ENCODE assay signal across 27 cellular contexts in genomic region chr9:124908098-124908497, GRCh38. TPM values are rescaled to one million over a fixed set of nuclear protein-coding genes. Genes with fewer than 3 reads are reported as not detected.
"Had no signal": no experiment of that assay in that cellular context is flagged by ENCODE, and none has a peak within 500 bp of the region (broad histone marks: within the 10 kb centered on the region; RNA-seq: fewer than 3 reads in every experiment).

No MANE protein-coding gene starts in this region.

- H3K36me3 ChIP-seq: prostate gland had no signal

- H3K27ac ChIP-seq: esophagus squamous epithelium, left ventricle myocardium inferior, lower lobe of right lung, pancreas, prostate gland, spleen, testis, tibial nerve, upper lobe of right lung, vagina had no signal

- H3K27me3 ChIP-seq: esophagus squamous epithelium, pancreas, spleen, testis, tibial nerve, upper lobe of right lung, vagina had no signal

- H3K27me3 Mint-ChIP-seq: dendritic cell treated with granulocyte-macrophage colony-stimulating factor and Interleukin-4, amounts not matched to agents 40 ng/mL and 50 ng/mL, for 4 days; stimulated activated naive B cell treated with anti-CD40 and anti-IgM and Interleukin-4, amounts not matched to agents 10 μg/mL and 1 μg/mL and 100 μg/mL, for 72 hours had no signal

- ATAC-seq: left cardiac atrium; lower lobe of right lung; sciatic nerve; stimulated activated naive B cell treated with anti-CD40 and anti-IgM and Interleukin-4, amounts not matched to agents 10 μg/mL and 1 μg/mL and 100 μg/mL, for 72 hours; stimulated activated naive CD8-positive, alpha-beta T cell treated with anti-CD3 and anti-CD28 coated beads, Interleukin-15, amount 100 ng/mL, for 72 hours; upper lobe of right lung had no signal

- H3K4me1 Mint-ChIP-seq: nephron; stimulated activated naive CD8-positive, alpha-beta T cell treated with anti-CD3 and anti-CD28 coated beads, Interleukin-15, amount 100 ng/mL, for 72 hours had no signal

- H3K4me3 Mint-ChIP-seq: dendritic cell treated with granulocyte-macrophage colony-stimulating factor and Interleukin-4, amounts not matched to agents 40 ng/mL and 50 ng/mL, for 4 days; nephron; stimulated activated naive B cell treated with anti-CD40 and anti-IgM and Interleukin-4, amounts not matched to agents 10 μg/mL and 1 μg/mL and 100 μg/mL, for 72 hours; stimulated activated naive CD8-positive, alpha-beta T cell treated with anti-CD3 and anti-CD28 coated beads, Interleukin-15, amount 100 ng/mL, for 72 hours had no signal

- H3K27ac Mint-ChIP-seq: dendritic cell treated with granulocyte-macrophage colony-stimulating factor and Interleukin-4, amounts not matched to agents 40 ng/mL and 50 ng/mL, for 4 days; nephron; stimulated activated naive CD8-positive, alpha-beta T cell treated with anti-CD3 and anti-CD28 coated beads, Interleukin-15, amount 100 ng/mL, for 72 hours had no signal

- H3K4me3 ChIP-seq: esophagus squamous epithelium, left ventricle myocardium inferior, lower lobe of right lung, pancreas, prostate gland, spleen, testis, tibial nerve, upper lobe of right lung, vagina had no signal

- H3K9me3 ChIP-seq: esophagus squamous epithelium, left ventricle myocardium inferior, lower lobe of right lung, pancreas, prostate gland, spleen, testis, tibial nerve, upper lobe of right lung, vagina had no signal

- H3K4me1 ChIP-seq: esophagus squamous epithelium, left ventricle myocardium inferior, lower lobe of right lung, prostate gland, spleen, testis, tibial nerve, upper lobe of right lung, vagina had no signal

- H3K9me3 Mint-ChIP-seq: dendritic cell treated with granulocyte-macrophage colony-stimulating factor and Interleukin-4, amounts not matched to agents 40 ng/mL and 50 ng/mL, for 4 days; nephron; stimulated activated naive B cell treated with anti-CD40 and anti-IgM and Interleukin-4, amounts not matched to agents 10 μg/mL and 1 μg/mL and 100 μg/mL, for 72 hours; stimulated activated naive CD8-positive, alpha-beta T cell treated with anti-CD3 and anti-CD28 coated beads, Interleukin-15, amount 100 ng/mL, for 72 hours had no signal

- DNase-seq: esophagus squamous epithelium; foreskin fibroblast; kidney; left cardiac atrium; left ventricle myocardium inferior; lower lobe of right lung; mesenchymal stem cell; midbrain; occipital lobe; pancreas; spleen; stimulated activated CD4-positive, alpha-beta T cell treated with anti-CD3 and anti-CD28 coated beads, Interleukin-15, amount 100 ng/mL, for 24 hours; stimulated activated CD4-positive, alpha-beta T cell treated with anti-CD3 and anti-CD28 coated beads, Interleukin-1b, Interleukin-23, amount 100 ng/mL, for 48 hours; stimulated activated CD4-positive, alpha-beta T cell treated with anti-CD3 and anti-CD28 coated beads, Interleukin-4, amount 100 ng/mL, for 24 hours; stimulated activated naive B cell treated with anti-CD40 and anti-IgM and Interleukin-4, amounts not matched to agents 10 μg/mL and 1 μg/mL and 100 μg/mL, for 72 hours; stimulated activated naive CD8-positive, alpha-beta T cell treated with anti-CD3 and anti-CD28 coated beads, Interleukin-15, amount 100 ng/mL, for 72 hours; testis; upper lobe of right lung had no signal

RNA-seq across cellular contexts. Expression of gene WDR38, which starts 54.8 kb away (rescaled TPM):
- total RNA-seq: epithelial cell of proximal tubule, esophagus squamous epithelium, left cardiac atrium, left ventricle myocardium inferior, occipital lobe, prostate gland, sciatic nerve, skeletal muscle tissue, spleen, subcutaneous adipose tissue, upper lobe of right lung, vagina had no signal
- polyA plus RNA-seq: pancreas, spleen had no signal
